ENCODE assay signal across 1 cellular context in genomic region chr12:31728917-31729640, GRCh38.
TF ChIP-seq lines count a peak whose summit lies in the region.

Gene AMN1 (minus strand): TSS chr12:31729021. CDS start chr12:31729008, 13 bp downstream.

TF ChIP-seq in HepG2, 621 proteins besides CTCF, POLR2A, EP300 and RAD21 (continued from another document and continues in another):
- TF ChIP-seq, protein P1, sequence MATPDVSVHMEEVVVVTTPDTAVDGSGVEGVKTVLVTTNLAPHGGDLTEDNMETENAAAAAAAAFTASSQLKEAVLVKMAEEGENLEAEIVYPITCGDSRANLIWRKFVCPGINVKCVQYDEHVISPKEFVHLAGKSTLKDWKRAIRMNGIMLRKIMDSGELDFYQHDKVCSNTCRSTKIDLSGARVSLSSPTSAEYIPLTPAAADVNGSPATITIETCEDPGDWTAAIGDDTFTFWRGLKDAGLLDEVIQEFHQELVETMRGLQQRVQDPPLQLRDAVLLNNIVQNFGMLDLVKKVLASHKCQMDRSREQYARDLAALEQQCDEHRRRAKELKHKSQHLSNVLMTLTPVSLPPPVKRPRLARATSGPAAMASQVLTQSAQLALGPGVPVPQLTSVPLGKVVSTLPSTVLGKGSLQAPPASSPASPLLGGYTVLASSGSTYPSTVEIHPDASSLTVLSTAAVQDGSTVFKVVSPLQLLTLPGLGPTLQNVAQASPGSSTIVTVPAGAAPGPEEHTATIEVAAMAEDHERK (CRISPR knock-in tag; IDR thresholded peaks at IDR 0.05; ENCODE audit: low read depth), result no peak
- TF ChIP-seq, protein P2, sequence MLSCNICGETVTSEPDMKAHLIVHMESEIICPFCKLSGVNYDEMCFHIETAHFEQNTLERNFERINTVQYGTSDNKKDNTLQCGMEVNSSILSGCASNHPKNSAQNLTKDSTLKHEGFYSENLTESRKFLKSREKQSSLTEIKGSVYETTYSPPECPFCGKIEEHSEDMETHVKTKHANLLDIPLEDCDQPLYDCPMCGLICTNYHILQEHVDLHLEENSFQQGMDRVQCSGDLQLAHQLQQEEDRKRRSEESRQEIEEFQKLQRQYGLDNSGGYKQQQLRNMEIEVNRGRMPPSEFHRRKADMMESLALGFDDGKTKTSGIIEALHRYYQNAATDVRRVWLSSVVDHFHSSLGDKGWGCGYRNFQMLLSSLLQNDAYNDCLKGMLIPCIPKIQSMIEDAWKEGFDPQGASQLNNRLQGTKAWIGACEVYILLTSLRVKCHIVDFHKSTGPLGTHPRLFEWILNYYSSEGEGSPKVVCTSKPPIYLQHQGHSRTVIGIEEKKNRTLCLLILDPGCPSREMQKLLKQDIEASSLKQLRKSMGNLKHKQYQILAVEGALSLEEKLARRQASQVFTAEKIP (CRISPR knock-in tag; IDR thresholded peaks at IDR 0.05; ENCODE audit: borderline replicate concordance), result no peak
- TF ChIP-seq MIER3 (CRISPR knock-in tag; IDR thresholded peaks at IDR 0.05; ENCODE audit: borderline replicate concordance) (peak; percentile 50; the same call in 1 of the 2 replicates), ATF2 (CRISPR knock-in tag; IDR thresholded peaks at IDR 0.05) (peak; percentile 98), SNRNP70 (IDR thresholded peaks at IDR 0.05; ENCODE audit: low read depth, low read length) (no peak), JDP2 (CRISPR knock-in tag; IDR thresholded peaks at IDR 0.05; ENCODE audit: borderline replicate concordance) (no peak), NONO (IDR thresholded peaks at IDR 0.05) (no peak), NONO (CRISPR knock-in tag; conservative IDR thresholded peaks at IDR 0.05) (peak; percentile 77; the same call in 1 of the 2 replicates), RERE (CRISPR knock-in tag; IDR thresholded peaks at IDR 0.05; ENCODE audit: low read depth) (no peak), KDM4B (CRISPR knock-in tag; IDR thresholded peaks at IDR 0.05) (peak; percentile 27; the same call in 1 of the 2 replicates), HDAC6 (IDR thresholded peaks at IDR 0.05; ENCODE audit: low read depth, low read length) (no peak), SMAD9 (CRISPR knock-in tag; IDR thresholded peaks at IDR 0.05) (no peak), ZNF660 (CRISPR knock-in tag; IDR thresholded peaks at IDR 0.05; ENCODE audit: borderline replicate concordance, low read depth) (0 out of 2 replicates have a peak, but pooled peaks have one; percentile 60), ZBTB33 (CRISPR knock-in tag; IDR thresholded peaks at IDR 0.05) (no peak), ZBTB7A (CRISPR knock-in tag; IDR thresholded peaks at IDR 0.05) (no peak), SOX6 (IDR thresholded peaks at IDR 0.05) (no peak), SOX6 (CRISPR knock-in tag; IDR thresholded peaks at IDR 0.05) (peak; percentile 55; the same call in 1 of the 2 replicates), ZNF224 (CRISPR knock-in tag; IDR thresholded peaks at IDR 0.05) (0 out of 2 replicates have a peak, but pooled peaks have one; percentile 48), ATF5 (CRISPR knock-in tag; IDR thresholded peaks at IDR 0.05; ENCODE audit: low read depth) (peak; percentile 47; the same call in 1 of the 2 replicates), JUND (CRISPR knock-in tag; IDR thresholded peaks at IDR 0.05) (peak; percentile 78), ZKSCAN8 (CRISPR knock-in tag; IDR thresholded peaks at IDR 0.05; ENCODE audit: borderline replicate concordance) (no peak), HHEX (CRISPR knock-in tag; IDR thresholded peaks at IDR 0.05) (no peak), MLX (CRISPR knock-in tag; IDR thresholded peaks at IDR 0.05) (no peak; the same call in 1 of the 2 replicates), GPN1 (CRISPR knock-in tag; IDR thresholded peaks at IDR 0.05; ENCODE audit: borderline replicate concordance) (no peak), SNAPC4 (CRISPR knock-in tag; IDR thresholded peaks at IDR 0.05) (no peak), ZNF33A (CRISPR knock-in tag; IDR thresholded peaks at IDR 0.05; ENCODE audit: borderline replicate concordance) (peak; percentile 59; the same call in 1 of the 2 replicates), NR2F2 (IDR thresholded peaks at IDR 0.05; ENCODE audit: borderline replicate concordance, low read depth) (no peak), FOXP1 (IDR thresholded peaks at IDR 0.05) (no peak), FOXP1 (CRISPR knock-in tag; IDR thresholded peaks at IDR 0.05) (0 out of 2 replicates have a peak, but pooled peaks have one; percentile 11), ZMAT3 (CRISPR knock-in tag; conservative IDR thresholded peaks at IDR 0.05) (peak; percentile 79; the same call in 1 of the 2 replicates), NCOA5 (CRISPR knock-in tag; IDR thresholded peaks at IDR 0.05) (no peak), PHF21A (CRISPR knock-in tag; IDR thresholded peaks at IDR 0.05) (peak; percentile 81; the same call in 1 of the 2 replicates), EHMT2 (IDR thresholded peaks at IDR 0.05; ENCODE audit: borderline replicate concordance, low read depth, low read length) (no peak), ATM (IDR thresholded peaks at IDR 0.05; ENCODE audit: borderline replicate concordance) (no peak), TRAFD1 (CRISPR knock-in tag; IDR thresholded peaks at IDR 0.05; ENCODE audit: borderline replicate concordance) (no peak)
- TF ChIP-seq, protein P3, sequence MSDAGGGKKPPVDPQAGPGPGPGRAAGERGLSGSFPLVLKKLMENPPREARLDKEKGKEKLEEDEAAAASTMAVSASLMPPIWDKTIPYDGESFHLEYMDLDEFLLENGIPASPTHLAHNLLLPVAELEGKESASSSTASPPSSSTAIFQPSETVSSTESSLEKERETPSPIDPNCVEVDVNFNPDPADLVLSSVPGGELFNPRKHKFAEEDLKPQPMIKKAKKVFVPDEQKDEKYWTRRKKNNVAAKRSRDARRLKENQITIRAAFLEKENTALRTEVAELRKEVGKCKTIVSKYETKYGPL (CRISPR knock-in tag; IDR thresholded peaks at IDR 0.05), result no peak
